12 cellular contexts compared by ENCODE assay signal in the genomic region with DNA sequence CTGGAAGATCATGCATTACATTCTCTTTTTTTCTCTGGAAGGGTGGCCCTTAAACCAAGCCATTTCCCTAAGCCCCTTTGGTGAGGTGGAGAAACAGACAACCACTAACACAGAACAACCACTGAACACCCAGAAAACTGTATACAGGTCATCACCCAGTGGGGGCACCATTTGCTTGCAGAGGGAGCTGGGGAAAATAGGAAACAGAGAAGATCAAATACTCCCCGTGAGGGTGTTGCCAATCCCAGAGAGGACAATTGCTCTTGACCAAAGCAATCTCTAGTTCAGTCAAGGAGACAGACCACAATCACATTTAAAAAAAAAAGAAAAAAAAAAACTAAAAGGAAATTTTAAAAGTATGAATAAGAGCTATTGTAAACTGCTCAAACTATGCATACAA. TPM values are rescaled to one million over a fixed set of nuclear protein-coding genes. Genes with fewer than 3 reads are reported as not detected.
DNase-seq lines count a peak whose midpoint lies in the region; ATAC-seq, FAIRE-seq and TF ChIP-seq lines count a peak whose summit lies in the region.
"Had no signal": no experiment of that assay in that cellular context is flagged by ENCODE, and none has a peak within 500 bp of the region (broad histone marks: within the 10 kb centered on the region; RNA-seq: fewer than 3 reads in every experiment).

No MANE protein-coding gene starts in this region.

- no peaks in the 10 kb centered on the region for H4K20me1 ChIP-seq in HepG2 (ENCODE audit: insufficient read depth, low read length)

- no peaks in the 10 kb centered on the region for H3K9me3 Mint-ChIP-seq in MCF 10A (ENCODE audit: unreplicated experiment)
- H3K9me3 Mint-ChIP-seq in brain, result no peaks in the 10 kb centered on the region
- no peaks in the 10 kb centered on the region for H3K9me3 Mint-ChIP-seq in stimulated activated naive B cell treated with anti-CD40 and anti-IgM and Interleukin-4, amounts not matched to agents 10 μg/mL and 1 μg/mL and 100 μg/mL, for 72 hours

- DNase-seq in MCF 10A (ENCODE audit: unreplicated experiment), result peak; percentile 9
- no peak for DNase-seq in breast epithelium (ENCODE audit: low spot score in 2 of 2)
- peak; percentile 22 for DNase-seq in HepG2 (ENCODE audit: low spot score)
- DNase-seq in aorta, result no peak
- DNase-seq in GM12891 (ENCODE audit: insufficient read length, low spot score), result no peak
- DNase-seq in GM19238 (ENCODE audit: insufficient read length, low spot score), result no peak
- no peak for DNase-seq in stimulated activated naive B cell treated with anti-CD40 and anti-IgM and Interleukin-4, amounts not matched to agents 10 μg/mL and 1 μg/mL and 100 μg/mL, for 72 hours
- DNase-seq: effector CD4-positive, alpha-beta T cell; stimulated activated CD4-positive, alpha-beta T cell treated with anti-CD3 and anti-CD28 coated beads, Interleukin-4, amount 100 ng/mL, for 4 hours had no signal

- H3K27me3 ChIP-seq in breast epithelium, result no peaks in the 10 kb centered on the region
- H3K27me3 ChIP-seq in HepG2 (ENCODE audit: control insufficient read depth in 1 of 2, insufficient read depth in 2 of 2, low read length in 2 of 2), result peaks cover 0 to 22% of the 10 kb centered on the region in 2 experiments; a peak in 2 of 5 replicates
- no peaks in the 10 kb centered on the region for H3K27me3 ChIP-seq in aorta (ENCODE audit: control insufficient read depth in 1 of 2, insufficient read depth in 2 of 2, low read length in 1 of 2)

- in situ Hi-C loops in HepG2 (cut with HindIII; ENCODE audit: extremely low pct_ligation_motif_present, low pct_unique_long_range_greater_than_20kb), result no loop called here

- no TSS peak for BruUV-seq in MCF 10A (replicated peaks; lab: Mats Ljungman, UMichigan)
- BruUV-seq in HepG2 (replicated peaks; lab: Mats Ljungman, UMichigan), result no TSS peak

- ATAC-seq in HepG2 (no peak), aorta (ENCODE audit: low FRiP score) (no peak)
- ATAC-seq in stimulated activated naive B cell treated with anti-CD40 and anti-IgM and Interleukin-4, amounts not matched to agents 10 μg/mL and 1 μg/mL and 100 μg/mL, for 72 hours (replicated peaks), result no peak

- no peak overlapping the region for H3K4me3 Mint-ChIP-seq in MCF 10A (ENCODE audit: unreplicated experiment)
- peak overlapping the region; percentile 51 to 82 (median 78) for H3K4me3 Mint-ChIP-seq in brain
- H3K4me3 Mint-ChIP-seq in stimulated activated naive B cell treated with anti-CD40 and anti-IgM and Interleukin-4, amounts not matched to agents 10 μg/mL and 1 μg/mL and 100 μg/mL, for 72 hours, result no peak overlapping the region

- H3K36me3 ChIP-seq in breast epithelium (no peaks in the 10 kb centered on the region), HepG2 (replicated peaks in 1 of 2; ENCODE audit: control insufficient read depth in 1 of 2, insufficient read depth in 2 of 2, low read length in 2 of 2) (no peaks in the 10 kb centered on the region), aorta (ENCODE audit: control insufficient read depth in 1 of 2, insufficient read depth in 2 of 2, low read length in 1 of 2) (no peaks in the 10 kb centered on the region)

- no peak for TF ChIP-seq EP300 in HepG2 (IDR thresholded peaks at IDR 0.05; ENCODE audit: low read depth in 2 of 2, low read length in 2 of 2)
- no peak for TF ChIP-seq EP300 in HepG2 (CRISPR knock-in tag; IDR thresholded peaks at IDR 0.05; ENCODE audit: borderline replicate concordance)

- no peaks in the 10 kb centered on the region for H3K36me3 Mint-ChIP-seq in MCF 10A (ENCODE audit: insufficient read depth, unreplicated experiment)
- H3K36me3 Mint-ChIP-seq in brain, result no peaks in the 10 kb centered on the region
- H3K36me3 Mint-ChIP-seq in stimulated activated naive B cell treated with anti-CD40 and anti-IgM and Interleukin-4, amounts not matched to agents 10 μg/mL and 1 μg/mL and 100 μg/mL, for 72 hours, result no peaks in the 10 kb centered on the region

- H3K4me3 ChIP-seq in breast epithelium (no peak overlapping the region), HepG2 (replicated peaks in 1 of 3; ENCODE audit: insufficient read depth in 1 of 3, low read depth in 2 of 3, low read length in 3 of 3) (no peak overlapping the region), aorta (ENCODE audit: low read length in 2 of 2) (no peak overlapping the region)

- WGBS in HepG2 (ENCODE audit: low lambda C conversion rate), result 4% methylated on average over 1 of the region's 1 CpG
- WGBS in aorta, 2 donors, result 39 to 57% methylated on average over 1 of the region's 1 CpG

- H3K4me2 ChIP-seq in HepG2 (ENCODE audit: low read depth, low read length), result no peak overlapping the region

- H3K27me3 Mint-ChIP-seq in MCF 10A (ENCODE audit: insufficient read depth, unreplicated experiment) (peaks cover 11% of the 10 kb centered on the region), brain (peaks cover 28% of the 10 kb centered on the region)
- peaks cover 58 to 83% of the 10 kb centered on the region in 2 donors for H3K27me3 Mint-ChIP-seq in stimulated activated naive B cell treated with anti-CD40 and anti-IgM and Interleukin-4, amounts not matched to agents 10 μg/mL and 1 μg/mL and 100 μg/mL, for 72 hours

- intact Hi-C loops in MCF 10A (cut with micrococcal nuclease) (no loop called here), breast epithelium (cut with DNase I; ENCODE audit: low total_unique reads) (no loop called here), HepG2 (cut with micrococcal nuclease; ENCODE audit: unreplicated experiment) (no loop called here), aorta (cut with DNase I) (loop anchor here (5.0 to 10.0 kb wide), 3 partner anchors 61 to 417 kb away; no protein-coding TSS in a partner anchor)

- FAIRE-seq in HepG2 (lab: Jason Lieb, UNC) (no peak), GM12891 (lab: Jason Lieb, UNC) (no peak)
- FAIRE-seq: D721Med had no signal

- no peaks in the 10 kb centered on the region for H3K79me2 ChIP-seq in HepG2 (ENCODE audit: insufficient read depth, low read length)

- no peak for TF ChIP-seq CTCF in MCF 10A (IDR thresholded peaks at IDR 0.05; ENCODE audit: unreplicated experiment)
- no peak for TF ChIP-seq CTCF in breast epithelium (IDR thresholded peaks at IDR 0.05)
- peak in 1 of 2 experiments; percentile 2 for TF ChIP-seq CTCF in brain (conservative IDR thresholded peaks at IDR 0.05)
- no peak; the same call in 1 of the 2 replicates for TF ChIP-seq CTCF in HepG2 (CRISPR knock-in tag; IDR thresholded peaks at IDR 0.05)

- no peak for TF ChIP-seq POLR2A in breast epithelium (IDR thresholded peaks at IDR 0.05)
- no peak for TF ChIP-seq POLR2A in HepG2 (IDR thresholded peaks at IDR 0.05; ENCODE audit: insufficient read depth in 1 of 2, low read depth in 2 of 2, low read length in 2 of 2)
- no peak for TF ChIP-seq POLR2A in GM12891 (IDR thresholded peaks at IDR 0.05; ENCODE audit: low read depth, low read length)

- no peak overlapping the region for H3K27ac Mint-ChIP-seq in MCF 10A (ENCODE audit: low read depth, unreplicated experiment)
- peak overlapping the region in 3 of 5 experiments; percentile 19 to 57 (median 22) for H3K27ac Mint-ChIP-seq in brain
- no peak overlapping the region for H3K27ac Mint-ChIP-seq in stimulated activated naive B cell treated with anti-CD40 and anti-IgM and Interleukin-4, amounts not matched to agents 10 μg/mL and 1 μg/mL and 100 μg/mL, for 72 hours

- CTCF ChIA-PET in MCF 10A (lab: Yijun Ruan, JAX) (interaction anchor here (0.6 to 1.2 kb wide), 2 partner anchors 21 to 190 kb away, joined by 3 to 5 read pairs; no protein-coding TSS in a partner anchor), HepG2 (lab: Yijun Ruan, JAX; ENCODE audit: low intra/inter-chr PET ratio, low total read pairs) (no interaction called here)

- no peak overlapping the region for H3K9ac ChIP-seq in HepG2 (ENCODE audit: insufficient read depth, low read depth, low read length)

- no peaks in the 10 kb centered on the region for H3K4me1 ChIP-seq in breast epithelium
- H3K4me1 ChIP-seq in HepG2 (ENCODE audit: insufficient read depth, low read length), result no peaks in the 10 kb centered on the region
- H3K4me1 ChIP-seq in aorta (ENCODE audit: control insufficient read depth in 1 of 2, insufficient read depth in 2 of 2, low read length in 2 of 2), result peaks cover 2 to 9% of the 10 kb centered on the region in 2 donors

- H3K4me1 Mint-ChIP-seq in MCF 10A (ENCODE audit: insufficient read depth, unreplicated experiment) (no peaks in the 10 kb centered on the region), brain (peaks cover 33% of the 10 kb centered on the region)
- H3K4me1 Mint-ChIP-seq in stimulated activated naive B cell treated with anti-CD40 and anti-IgM and Interleukin-4, amounts not matched to agents 10 μg/mL and 1 μg/mL and 100 μg/mL, for 72 hours, result peaks cover 0 to 6% of the 10 kb centered on the region in 2 donors

- POLR2A ChIA-PET in MCF 10A (lab: Yijun Ruan, JAX), result interaction anchor here (1.3 kb wide), 1 partner anchor 10 kb away, joined by 3 read pairs; no protein-coding TSS in a partner anchor
- POLR2A ChIA-PET in HepG2 (lab: Yijun Ruan, JAX), result no interaction called here

- H3K27ac ChIP-seq in breast epithelium (no peak overlapping the region), HepG2 (ENCODE audit: extremely low read length, insufficient read depth, low read length) (no peak overlapping the region), aorta (ENCODE audit: low read depth in 1 of 2, low read length in 2 of 2) (peak overlapping the region in 1 of 2 donors; percentile 25)

- no peak overlapping the region for H2AFZ ChIP-seq in HepG2 (ENCODE audit: low read length)

- no peaks in the 10 kb centered on the region for H3K9me3 ChIP-seq in breast epithelium
- H3K9me3 ChIP-seq in HepG2 (ENCODE audit: low read length), result no peaks in the 10 kb centered on the region
- no peaks in the 10 kb centered on the region for H3K9me3 ChIP-seq in aorta (ENCODE audit: control insufficient read depth, low read length)

- no peak for TF ChIP-seq RAD21 in HepG2 (CRISPR knock-in tag; IDR thresholded peaks at IDR 0.05)

RNA-seq across cellular contexts. Expression of a gene that starts 0.9 kb away (rescaled TPM):
- total RNA-seq in MCF 10A (2022) (not detected in 2 replicates), breast epithelium (10 to 100 TPM; 16.2 to 59.5 (median 41.3) TPM), HepG2 (2016; rRNA removed; fragmentation: Illumina TruSeq; extraction: Trizol) (not detected in 2 replicates), aorta (10 to 100 TPM; 61.5 to 62.1 TPM)
- polyA plus RNA-seq in brain (ENCODE audit: insufficient read depth, low read depth, low replicate concordance) (63.4 TPM), HepG2 (2011; rRNA removed) (0.01 TPM in 1 of 2 replicates, not detected in the other), aorta (10 to 100 TPM; 27.3 to 30.4 TPM)
- total RNA-seq in HepG2 (2016; cell fraction: cytosol; rRNA removed; fragmentation: Illumina TruSeq; extraction: Trizol; ENCODE audit: low read depth), result not detected in 2 replicates
- total RNA-seq in HepG2 (2016; cell fraction: insoluble cytoplasmic fraction; rRNA removed; fragmentation: Illumina TruSeq; extraction: Trizol), result 0.02 TPM in 1 of 2 replicates, not detected in the other
- not detected in 2 replicates for total RNA-seq in HepG2 (2016; cell fraction: membrane; rRNA removed; fragmentation: Illumina TruSeq; extraction: Trizol)
- total RNA-seq in HepG2 (2016; cell fraction: nucleus; rRNA removed; fragmentation: Illumina TruSeq; extraction: Trizol), result not detected in 2 replicates
- polyA plus RNA-seq in HepG2 (2011; cell fraction: cytosol; rRNA removed), result 0.01 and 0.03 TPM in 2 replicates
- 0.14 TPM in 1 of 2 replicates, not detected in the other for polyA plus RNA-seq in HepG2 (2011; cell fraction: nucleus; rRNA removed)
- 0.03 and 0.09 TPM in 2 replicates for polyA plus RNA-seq in HepG2 (2012)
- polyA plus RNA-seq in HepG2 (2016; cell fraction: cytosol; fragmentation: Illumina TruSeq; extraction: Trizol; ENCODE audit: low read depth), result not detected in 2 replicates
- not detected in 2 replicates for polyA plus RNA-seq in HepG2 (2016; cell fraction: insoluble cytoplasmic fraction; fragmentation: Illumina TruSeq; extraction: Trizol; ENCODE audit: low read depth)
- polyA plus RNA-seq in HepG2 (2016; cell fraction: membrane; fragmentation: Illumina TruSeq; extraction: Trizol; ENCODE audit: low read depth), result 0.02 TPM in 1 of 2 replicates, not detected in the other
- not detected in 2 replicates for polyA plus RNA-seq in HepG2 (2016; cell fraction: nucleus; fragmentation: Illumina TruSeq; extraction: Trizol; ENCODE audit: insufficient read depth, low read depth)
- 0.06 TPM in 1 of 2 replicates, not detected in the other for polyA minus RNA-seq in HepG2 (2011; rRNA and poly(A)+ RNA removed; ENCODE audit: low replicate concordance)
- polyA minus RNA-seq in HepG2 (2011; cell fraction: cytosol; rRNA and poly(A)+ RNA removed), result not detected in 2 replicates
- under 0.01 TPM in 1 of 2 replicates, not detected in the other for polyA minus RNA-seq in HepG2 (2011; cell fraction: nucleus; rRNA and poly(A)+ RNA removed)
- not detected for polyA plus RNA-seq in GM12891 (2012; ENCODE audit: low read depth, missing spikeins)
- total RNA-seq: activated CD8-positive, alpha-beta memory T cell treated with anti-CD3 and anti-CD28 coated beads for 36 hours had no signal

Comparison
In these comparisons a context has a peak if more than half of its experiments do, and no peak if none do; other contexts are left out.
1. DNase-seq: peak in MCF 10A (single experiment) and HepG2 (single experiment); none in breast epithelium (0 of 2), aorta (0 of 2), GM12891 (single experiment), GM19238 (single experiment) and stimulated activated naive B cell treated with anti-CD40 and anti-IgM and Interleukin-4, amounts not matched to agents 10 μg/mL and 1 μg/mL and 100 μg/mL, for 72 hours (single experiment).
2. RNA of a gene that starts 0.9 kb away (total RNA-seq): 61.5 to 62.1 TPM in aorta and 16.2 to 59.5 TPM in breast epithelium; not detected in MCF 10A and 0.02 TPM in HepG2; every median in the first group is over 10 times any median in the second.
3. H3K27ac Mint-ChIP-seq: peak in brain (3 of 5); none in MCF 10A (single experiment) and stimulated activated naive B cell treated with anti-CD40 and anti-IgM and Interleukin-4, amounts not matched to agents 10 μg/mL and 1 μg/mL and 100 μg/mL, for 72 hours (single experiment).
4. H3K4me3 Mint-ChIP-seq: peak in brain (5 of 5); none in MCF 10A (single experiment) and stimulated activated naive B cell treated with anti-CD40 and anti-IgM and Interleukin-4, amounts not matched to agents 10 μg/mL and 1 μg/mL and 100 μg/mL, for 72 hours (0 of 2).
5. intact Hi-C loops: an anchor here in aorta (5.0 to 10.0 kb wide); none called in MCF 10A, breast epithelium and HepG2.